26 cellular contexts compared by ENCODE assay signal in genomic region chr9:121394292-121394691, GRCh38. TPM values are rescaled to one million over a fixed set of nuclear protein-coding genes. Genes with fewer than 3 reads are reported as not detected.
DNase-seq lines count a peak whose midpoint lies in the region; ATAC-seq and TF ChIP-seq lines count a peak whose summit lies in the region.
"Had no signal": no experiment of that assay in that cellular context is flagged by ENCODE, and none has a peak within 500 bp of the region (broad histone marks: within the 10 kb centered on the region; RNA-seq: fewer than 3 reads in every experiment).

No MANE protein-coding gene starts in this region.

- H3K4me2 ChIP-seq in mammary epithelial cell (ENCODE audit: insufficient read depth, low read depth, low read length) = no peak overlapping the region
- H3K4me2 ChIP-seq: KMS-11, PC-9 had no signal

- no peaks in the 10 kb centered on the region for H3K27me3 ChIP-seq in mammary epithelial cell (ENCODE audit: insufficient read depth, low read length)
- H3K27me3 ChIP-seq in breast epithelium = no peaks in the 10 kb centered on the region
- H3K27me3 ChIP-seq in brain microvascular endothelial cell (replicated peaks) = no peaks in the 10 kb centered on the region
- no peaks in the 10 kb centered on the region for H3K27me3 ChIP-seq in dorsolateral prefrontal cortex
- H3K27me3 ChIP-seq: right lobe of liver had no signal

- H3K27ac ChIP-seq in mammary epithelial cell (ENCODE audit: insufficient read depth, low read depth, low read length) (peak overlapping the region; percentile 11), breast epithelium (no peak overlapping the region), brain microvascular endothelial cell (no peak overlapping the region), dorsolateral prefrontal cortex (no peak overlapping the region)
- H3K27ac ChIP-seq: KMS-11, parathyroid adenoma, PC-9, right lobe of liver had no signal

- ATAC-seq in stimulated activated effector memory CD8-positive, alpha-beta T cell treated with anti-CD3 and anti-CD28 coated beads, Interleukin-12 subunit alpha, Interleukin-12 subunit beta, amount 100 ng/mL, for 72 hours = peak; percentile 50
- no peak for ATAC-seq in sciatic nerve

- DNase-seq in mammary epithelial cell = no peak
- no peak for DNase-seq in breast epithelium (ENCODE audit: low spot score in 2 of 2)
- DNase-seq in MV-4-11 (lab: John Stamatoyannopoulos, UW) = peak; percentile 40
- peak; percentile 17 for DNase-seq in brain microvascular endothelial cell
- DNase-seq in stimulated activated effector memory CD8-positive, alpha-beta T cell treated with anti-CD3 and anti-CD28 coated beads, Interleukin-12 subunit alpha, Interleukin-12 subunit beta, amount 100 ng/mL, for 72 hours (ENCODE audit: low spot score in 2 of 2) = no peak
- no peak for DNase-seq in sciatic nerve (ENCODE audit: low spot score)
- DNase-seq in dorsolateral prefrontal cortex = no peak
- no peak for DNase-seq in NCI-H748 treated with DMSO at 0.1 percent for 48 hours (lab: John Stamatoyannopoulos, UW)
- DNase-seq: activated B cell treated with CpG ODN at 0.5 μM for 24 hours; activated CD4-positive, alpha-beta T cell treated with anti-CD3 and anti-CD28 coated beads, Interleukin-2, amount 50 U/mL, for 4 hours; activated effector memory CD4-positive, alpha-beta T cell treated with Interleukin-2 at 50 U/mL for 16 hours; activated naive CD8-positive, alpha-beta T cell treated with anti-CD3 and anti-CD28 coated beads, Interleukin-2, amount 10 ng/mL, durations not matched to agents 7 days and 5 days; endodermal cell; H7; kidney glomerular epithelial cell; mesendoderm; NCI-H1105 treated with DMSO at 0.1 percent for 48 hours; NCI-H2081; NCI-H345; NCI-H82; PC-9; right lobe of liver had no signal

- H3K4me1 ChIP-seq in mammary epithelial cell (ENCODE audit: insufficient read depth, low read length) (peaks cover 44% of the 10 kb centered on the region), breast epithelium (no peaks in the 10 kb centered on the region)
- H3K4me1 ChIP-seq: parathyroid adenoma, right lobe of liver had no signal

- no peaks in the 10 kb centered on the region for H4K20me1 ChIP-seq in mammary epithelial cell (ENCODE audit: insufficient read depth, low read length)

- no peak overlapping the region for H3K4me3 ChIP-seq in mammary epithelial cell (replicated peaks in 1 of 3; ENCODE audit: insufficient read depth in 1 of 3, low read depth in 2 of 3, low read length in 3 of 3)
- no peak overlapping the region for H3K4me3 ChIP-seq in breast epithelium
- no peak overlapping the region for H3K4me3 ChIP-seq in brain microvascular endothelial cell (ENCODE audit: low read depth, low read length)
- H3K4me3 ChIP-seq in dorsolateral prefrontal cortex = no peak overlapping the region
- H3K4me3 ChIP-seq: PC-9, right lobe of liver had no signal

- no peak overlapping the region for H3K9ac ChIP-seq in mammary epithelial cell (ENCODE audit: insufficient read depth, low read length)
- H3K9ac ChIP-seq: KMS-11, parathyroid adenoma had no signal

- CTCF ChIA-PET in mammary epithelial cell (lab: Charles Lee; ENCODE audit: low non-redundant PET) = no interaction called here

- no peak for TF ChIP-seq POLR2A in breast epithelium (IDR thresholded peaks at IDR 0.05)

- BruUV-seq in mammary epithelial cell (replicated peaks; lab: Mats Ljungman, UMichigan) = no TSS peak

- dilution Hi-C loops in mammary epithelial cell (cut with HindIII; ENCODE audit: low sequenced_read_pairs) = no loop called here

- H3K9me3 ChIP-seq in mammary epithelial cell (replicated peaks; ENCODE audit: insufficient read depth, low read length) (peaks cover 12% of the 10 kb centered on the region), breast epithelium (no peaks in the 10 kb centered on the region)
- H3K9me3 ChIP-seq: right lobe of liver had no signal

- H3K27ac Mint-ChIP-seq in stimulated activated effector memory CD8-positive, alpha-beta T cell treated with anti-CD3 and anti-CD28 coated beads, Interleukin-12 subunit alpha, Interleukin-12 subunit beta, amount 100 ng/mL, for 72 hours = no peak overlapping the region
- H3K27ac Mint-ChIP-seq: activated B cell treated with CpG ODN at 0.5 μM for 24 hours; activated naive CD8-positive, alpha-beta T cell treated with anti-CD3 and anti-CD28 coated beads, Interleukin-2, amount 10 ng/mL, durations not matched to agents 7 days and 5 days; B cell; endodermal cell; nephron had no signal

- H3K79me2 ChIP-seq in mammary epithelial cell (ENCODE audit: insufficient read depth, low read length) = no peaks in the 10 kb centered on the region
- H3K79me2 ChIP-seq: parathyroid adenoma had no signal

- TF ChIP-seq CTCF in mammary epithelial cell (conservative IDR thresholded peaks at IDR 0.05 in 1 of 2, IDR thresholded peaks at IDR 0.05 in 1 of 2; ENCODE audit: extremely low read depth in 1 of 2, insufficient read depth in 1 of 2, low read depth in 1 of 2, low read length in 2 of 2) (no peak), breast epithelium (IDR thresholded peaks at IDR 0.05) (no peak), brain microvascular endothelial cell (IDR thresholded peaks at IDR 0.05; ENCODE audit: low read depth, low read length, missing control alignments) (no peak), dorsolateral prefrontal cortex (IDR thresholded peaks at IDR 0.05 in 54 of 56, conservative IDR thresholded peaks at IDR 0.05 in 2 of 56; ENCODE audit: low read depth in 1 of 56, partially characterized antibody in 56 of 56) (no peak)

- 100% methylated on average over 3 of the region's 3 CpGs for WGBS in mammary epithelial cell (ENCODE audit: low coverage, missing lambda C conversion rate)

- H3K36me3 ChIP-seq in mammary epithelial cell (ENCODE audit: insufficient read depth, low read length) (no peaks in the 10 kb centered on the region), breast epithelium (no peaks in the 10 kb centered on the region), brain microvascular endothelial cell (replicated peaks) (no peaks in the 10 kb centered on the region)
- H3K36me3 ChIP-seq: right lobe of liver had no signal

- in situ Hi-C loops in mammary epithelial cell (cut with MboI; ENCODE audit: low sequenced_read_pairs in 2 of 2) (no loop called here), brain microvascular endothelial cell (cut with HindIII; ENCODE audit: low pct_ligation_motif_present, low sequenced_read_pairs) (no loop called here)

- H3K9me3 Mint-ChIP-seq in stimulated activated effector memory CD8-positive, alpha-beta T cell treated with anti-CD3 and anti-CD28 coated beads, Interleukin-12 subunit alpha, Interleukin-12 subunit beta, amount 100 ng/mL, for 72 hours = peaks cover 3% of the 10 kb centered on the region
- H3K9me3 Mint-ChIP-seq: activated B cell treated with CpG ODN at 0.5 μM for 24 hours had no signal

- H3K4me1 Mint-ChIP-seq in stimulated activated effector memory CD8-positive, alpha-beta T cell treated with anti-CD3 and anti-CD28 coated beads, Interleukin-12 subunit alpha, Interleukin-12 subunit beta, amount 100 ng/mL, for 72 hours = peaks cover 26% of the 10 kb centered on the region
- H3K4me1 Mint-ChIP-seq: activated B cell treated with CpG ODN at 0.5 μM for 24 hours, B cell, endodermal cell, nephron had no signal

- peak overlapping the region; percentile 51 for H2AFZ ChIP-seq in mammary epithelial cell (ENCODE audit: low read depth, low read length)
- H2AFZ ChIP-seq: parathyroid adenoma, PC-9 had no signal

- intact Hi-C loops in mammary epithelial cell (cut with micrococcal nuclease) = loop anchor here (10.0 kb wide), 1 partner anchor 319 kb away; the partner anchor contains the start of gene CNTRL
- intact Hi-C loops in breast epithelium (cut with DNase I; ENCODE audit: low total_unique reads) = no loop called here
- intact Hi-C loops in sciatic nerve (cut with DNase I) = loop anchor here (10.0 kb wide), 2 partner anchors 69 to 189 kb away; partner anchors contain the start of gene RAB14
- intact Hi-C loops in dorsolateral prefrontal cortex (cut with DNase I) = loop anchor here in 1 of 2 donors (10.0 kb wide), 1 partner anchor 409 kb away; no protein-coding TSS in a partner anchor

- no peaks in the 10 kb centered on the region for H3K36me3 Mint-ChIP-seq in stimulated activated effector memory CD8-positive, alpha-beta T cell treated with anti-CD3 and anti-CD28 coated beads, Interleukin-12 subunit alpha, Interleukin-12 subunit beta, amount 100 ng/mL, for 72 hours

- H3K4me3 Mint-ChIP-seq in stimulated activated effector memory CD8-positive, alpha-beta T cell treated with anti-CD3 and anti-CD28 coated beads, Interleukin-12 subunit alpha, Interleukin-12 subunit beta, amount 100 ng/mL, for 72 hours = no peak overlapping the region
- H3K4me3 Mint-ChIP-seq: activated B cell treated with CpG ODN at 0.5 μM for 24 hours; activated naive CD8-positive, alpha-beta T cell treated with anti-CD3 and anti-CD28 coated beads, Interleukin-2, amount 10 ng/mL, durations not matched to agents 7 days and 5 days; B cell; endodermal cell; nephron had no signal

RNA-seq across cellular contexts. Expression of gene STOM, which starts 24.2 kb away (rescaled TPM):
- 100 to 1,000 TPM in 1 of 2 donors, 10 to 100 TPM in 1; 80.3 to 124 TPM for total RNA-seq in mammary epithelial cell
- 71.7 TPM for polyA plus RNA-seq in mammary epithelial cell
- 41.9 TPM for polyA minus RNA-seq in mammary epithelial cell
- total RNA-seq in breast epithelium = 100 to 1,000 TPM; 263 to 444 (median 334) TPM
- total RNA-seq in sciatic nerve = 301 TPM
- total RNA-seq in dorsolateral prefrontal cortex = 100 to 1,000 TPM in 87 of 120 experiments, 10 to 100 TPM in 33; 58.0 to 261 (median 119) TPM

Comparison
In these comparisons a context has a peak if more than half of its experiments do, and no peak if none do; other contexts are left out.
1. DNase-seq: peak in MV-4-11 (single experiment) and brain microvascular endothelial cell (single experiment); none in mammary epithelial cell (single experiment), breast epithelium (0 of 2), stimulated activated effector memory CD8-positive, alpha-beta T cell treated with anti-CD3 and anti-CD28 coated beads, Interleukin-12 subunit alpha, Interleukin-12 subunit beta, amount 100 ng/mL, for 72 hours (0 of 2), sciatic nerve (single experiment), dorsolateral prefrontal cortex (0 of 10) and NCI-H748 treated with DMSO at 0.1 percent for 48 hours (single experiment).